18 cellular contexts compared by ENCODE assay signal in genomic region chr5:154900071-154900470, GRCh38. TPM values are rescaled to one million over a fixed set of nuclear protein-coding genes. Genes with fewer than 3 reads are reported as not detected.
"Had no signal": no experiment of that assay in that cellular context is flagged by ENCODE, and none has a peak within 500 bp of the region (broad histone marks: within the 10 kb centered on the region; RNA-seq: fewer than 3 reads in every experiment).

No MANE protein-coding gene starts in this region.

- H3K27me3 Mint-ChIP-seq: activated CD4-positive, alpha-beta T cell treated with anti-CD3 and anti-CD28 coated beads, Interleukin-2, amount 10 ng/mL, durations not matched to agents 24 days and 14 days; dendritic cell treated with granulocyte-macrophage colony-stimulating factor and Interleukin-4, amounts not matched to agents 40 ng/mL and 50 ng/mL, for 4 days; effector memory CD8-positive, alpha-beta T cell; natural killer cell treated with Interleukin-12 subunit alpha and Interleukin-12 subunit beta and Interleukin-15 and Interleukin-18, amount 100 ng/mL, for 72 hours had no signal

- H3K9me3 Mint-ChIP-seq: activated CD4-positive, alpha-beta T cell treated with anti-CD3 and anti-CD28 coated beads, Interleukin-2, amount 10 ng/mL, durations not matched to agents 24 days and 14 days; dendritic cell treated with granulocyte-macrophage colony-stimulating factor and Interleukin-4, amounts not matched to agents 40 ng/mL and 50 ng/mL, for 4 days; effector memory CD8-positive, alpha-beta T cell; natural killer cell treated with Interleukin-12 subunit alpha and Interleukin-12 subunit beta and Interleukin-15 and Interleukin-18, amount 100 ng/mL, for 72 hours had no signal

- H3K27ac ChIP-seq: epithelial cell of prostate, hepatocyte, uterus had no signal

- ATAC-seq: activated CD8-positive, alpha-beta T cell treated with anti-CD3 and anti-CD28 coated beads, Interleukin-2, amount 10 ng/mL, durations not matched to agents 7 days and 5 days; effector memory CD8-positive, alpha-beta T cell; left ventricle myocardium superior; natural killer cell treated with Interleukin-12 subunit alpha and Interleukin-12 subunit beta and Interleukin-15 and Interleukin-18, amount 100 ng/mL, for 72 hours had no signal

- H3K27ac Mint-ChIP-seq: activated CD4-positive, alpha-beta T cell treated with anti-CD3 and anti-CD28 coated beads, Interleukin-2, amount 10 ng/mL, durations not matched to agents 24 days and 14 days; activated CD8-positive, alpha-beta T cell treated with anti-CD3 and anti-CD28 coated beads, Interleukin-2, amount 10 ng/mL, durations not matched to agents 7 days and 5 days; dendritic cell treated with granulocyte-macrophage colony-stimulating factor and Interleukin-4, amounts not matched to agents 40 ng/mL and 50 ng/mL, for 4 days; natural killer cell treated with Interleukin-12 subunit alpha and Interleukin-12 subunit beta and Interleukin-15 and Interleukin-18, amount 100 ng/mL, for 72 hours had no signal

- H3K27me3 ChIP-seq: ascending aorta, hepatocyte, right atrium auricular region, uterus had no signal

- H3K9me3 ChIP-seq: ascending aorta, right atrium auricular region, uterus had no signal

- H3K4me1 ChIP-seq: ascending aorta, right atrium auricular region, uterus had no signal

- H3K4me3 Mint-ChIP-seq: activated CD4-positive, alpha-beta T cell treated with anti-CD3 and anti-CD28 coated beads, Interleukin-2, amount 10 ng/mL, durations not matched to agents 24 days and 14 days; activated CD8-positive, alpha-beta T cell treated with anti-CD3 and anti-CD28 coated beads, Interleukin-2, amount 10 ng/mL, durations not matched to agents 7 days and 5 days; dendritic cell treated with granulocyte-macrophage colony-stimulating factor and Interleukin-4, amounts not matched to agents 40 ng/mL and 50 ng/mL, for 4 days; effector memory CD8-positive, alpha-beta T cell; natural killer cell treated with Interleukin-12 subunit alpha and Interleukin-12 subunit beta and Interleukin-15 and Interleukin-18, amount 100 ng/mL, for 72 hours had no signal

- H3K4me1 Mint-ChIP-seq: activated CD4-positive, alpha-beta T cell treated with anti-CD3 and anti-CD28 coated beads, Interleukin-2, amount 10 ng/mL, durations not matched to agents 24 days and 14 days had no signal

- DNase-seq: activated CD4-positive, alpha-beta T cell treated with anti-CD3 and anti-CD28 coated beads, Interleukin-2, amount 10 ng/mL, durations not matched to agents 24 days and 14 days; activated CD4-positive, CD25-positive, alpha-beta regulatory T cell; activated CD8-positive, alpha-beta T cell treated with anti-CD3 and anti-CD28 coated beads, Interleukin-2, amount 10 ng/mL, durations not matched to agents 7 days and 5 days; activated naive CD4-positive, alpha-beta T cell treated with Interleukin-2 at 50 U/mL for 16 hours; effector memory CD8-positive, alpha-beta T cell; left ventricle myocardium superior; mesendoderm; small intestine; stimulated activated CD4-positive, alpha-beta T cell treated with anti-CD3 and anti-CD28 coated beads, Interleukin-4, amount 100 ng/mL, for 4 hours; stimulated activated CD8-positive, alpha-beta memory T cell treated with anti-CD3 and anti-CD28 coated beads, Interleukin-4, amount 100 ng/mL, for 48 hours; stimulated activated naive CD4-positive, alpha-beta T cell treated with Interleukin-2 at 50 U/mL for 16 hours; uterus had no signal

- H3K4me3 ChIP-seq: ascending aorta, hepatocyte, right atrium auricular region, uterus had no signal

- H3K36me3 ChIP-seq: uterus had no signal

RNA-seq across cellular contexts. Expression of gene FAXDC2, which starts 49.7 kb away (rescaled TPM):
- total RNA-seq: activated CD4-positive, alpha-beta T cell treated with anti-CD3 and anti-CD28 coated beads, Interleukin-2, amount 10 ng/mL, durations not matched to agents 24 days and 14 days; activated CD8-positive, alpha-beta T cell treated with anti-CD3 and anti-CD28 coated beads, Interleukin-2, amount 10 ng/mL, durations not matched to agents 7 days and 5 days; natural killer cell treated with Interleukin-12 subunit alpha and Interleukin-12 subunit beta and Interleukin-15 and Interleukin-18, amount 100 ng/mL, for 72 hours had no signal
